Comparison of ENCODE assay signal across 1 cellular context in the genomic region with DNA sequence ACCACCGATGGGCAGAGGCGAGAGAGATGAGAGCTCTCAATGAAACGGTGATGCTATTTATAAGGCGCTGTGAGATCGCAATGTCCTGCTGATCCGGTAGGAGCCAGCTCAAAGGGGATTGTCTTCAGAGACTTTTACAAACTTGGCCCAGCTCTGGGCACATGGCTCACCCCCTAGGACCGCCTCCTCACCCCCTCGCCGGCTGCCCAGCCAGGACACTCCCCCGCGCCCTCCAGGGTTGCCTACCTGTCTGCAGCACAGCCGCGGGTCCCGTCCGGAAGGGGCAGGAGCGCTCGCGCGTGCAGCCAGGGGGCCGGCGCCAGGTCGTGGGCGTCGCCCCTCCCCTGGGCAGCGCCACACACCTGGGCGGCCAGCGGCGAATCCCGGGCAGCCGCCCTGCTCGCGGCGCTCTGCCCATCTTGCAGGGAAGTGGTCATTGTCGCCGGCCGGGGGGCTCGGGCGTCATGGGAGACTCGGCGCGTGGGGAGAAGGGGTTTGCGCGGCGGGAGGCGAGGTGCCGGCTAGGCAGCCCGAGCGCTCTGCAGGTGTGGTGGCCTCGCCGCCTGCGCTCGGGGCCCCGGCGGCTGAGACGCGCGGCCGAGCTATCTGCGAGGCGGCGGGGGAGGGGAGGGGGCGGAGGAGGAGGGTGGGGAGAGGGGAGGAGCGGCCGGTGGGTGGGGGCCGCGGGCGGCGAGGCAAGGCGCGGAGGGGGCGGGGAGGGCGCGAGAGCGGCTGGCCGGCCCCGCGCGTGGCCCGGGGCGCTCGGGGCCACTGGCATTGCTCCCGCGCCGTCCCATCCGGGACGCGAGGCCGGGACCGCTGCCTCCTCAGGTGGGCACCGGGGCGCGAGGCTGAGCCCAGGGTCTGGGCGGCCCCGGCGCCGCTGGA.
TF ChIP-seq lines count a peak whose summit lies in the region.

Gene GRB14, minus strand, starts transcription at position 610 of the 888 bp plus-strand sequence. Its CDS starts 173 bp downstream, at position 437.

TF ChIP-seq in HepG2, 621 proteins besides CTCF, POLR2A, EP300 and RAD21 (continued from another document and continues in another):
- no peak for TF ChIP-seq ZNF597 (CRISPR knock-in tag; IDR thresholded peaks at IDR 0.05)
- peak; percentile 64; the same call in 1 of the 2 replicates for TF ChIP-seq MTA1 (CRISPR knock-in tag; IDR thresholded peaks at IDR 0.05; ENCODE audit: borderline replicate concordance)
- TF ChIP-seq HIVEP1 (CRISPR knock-in tag; IDR thresholded peaks at IDR 0.05), result 0 out of 2 replicates have a peak, but pooled peaks have one; percentile 29
- no peak for TF ChIP-seq SUZ12 (IDR thresholded peaks at IDR 0.05; ENCODE audit: low read depth, low read length)
- no peak for TF ChIP-seq MEF2D (CRISPR knock-in tag; IDR thresholded peaks at IDR 0.05)
- no peak for TF ChIP-seq GMEB2 (CRISPR knock-in tag; IDR thresholded peaks at IDR 0.05; ENCODE audit: low read depth)
- TF ChIP-seq MATR3 (CRISPR knock-in tag; IDR thresholded peaks at IDR 0.05), result no peak
- TF ChIP-seq, protein P1, sequence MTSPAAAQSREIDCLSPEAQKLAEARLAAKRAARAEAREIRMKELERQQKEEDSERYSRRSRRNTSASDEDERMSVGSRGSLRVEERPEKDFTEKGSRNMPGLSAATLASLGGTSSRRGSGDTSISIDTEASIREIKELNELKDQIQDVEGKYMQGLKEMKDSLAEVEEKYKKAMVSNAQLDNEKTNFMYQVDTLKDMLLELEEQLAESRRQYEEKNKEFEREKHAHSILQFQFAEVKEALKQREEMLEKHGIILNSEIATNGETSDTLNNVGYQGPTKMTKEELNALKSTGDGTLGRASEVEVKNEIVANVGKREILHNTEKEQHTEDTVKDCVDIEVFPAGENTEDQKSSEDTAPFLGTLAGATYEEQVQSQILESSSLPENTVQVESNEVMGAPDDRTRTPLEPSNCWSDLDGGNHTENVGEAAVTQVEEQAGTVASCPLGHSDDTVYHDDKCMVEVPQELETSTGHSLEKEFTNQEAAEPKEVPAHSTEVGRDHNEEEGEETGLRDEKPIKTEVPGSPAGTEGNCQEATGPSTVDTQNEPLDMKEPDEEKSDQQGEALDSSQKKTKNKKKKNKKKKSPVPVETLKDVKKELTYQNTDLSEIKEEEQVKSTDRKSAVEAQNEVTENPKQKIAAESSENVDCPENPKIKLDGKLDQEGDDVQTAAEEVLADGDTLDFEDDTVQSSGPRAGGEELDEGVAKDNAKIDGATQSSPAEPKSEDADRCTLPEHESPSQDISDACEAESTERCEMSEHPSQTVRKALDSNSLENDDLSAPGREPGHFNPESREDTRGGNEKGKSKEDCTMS (CRISPR knock-in tag; conservative IDR thresholded peaks at IDR 0.05), result no peak
- TF ChIP-seq, protein P2, sequence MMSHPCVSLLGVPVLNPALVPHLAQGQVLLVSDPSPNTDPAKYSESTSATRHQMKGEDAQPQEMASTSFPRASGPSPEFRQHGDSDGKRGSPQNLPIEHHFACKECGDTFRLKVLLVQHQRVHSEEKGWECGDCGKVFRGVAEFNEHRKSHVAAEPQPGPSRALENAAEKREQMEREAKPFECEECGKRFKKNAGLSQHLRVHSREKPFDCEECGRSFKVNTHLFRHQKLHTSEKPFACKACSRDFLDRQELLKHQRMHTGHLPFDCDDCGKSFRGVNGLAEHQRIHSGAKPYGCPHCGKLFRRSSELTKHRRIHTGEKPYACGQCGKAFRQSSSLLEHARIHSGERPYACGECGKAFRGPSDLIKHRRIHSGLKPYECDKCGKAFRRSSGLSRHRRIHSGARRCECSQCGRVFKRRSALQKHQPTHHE (CRISPR knock-in tag; IDR thresholded peaks at IDR 0.05; ENCODE audit: borderline replicate concordance), result no peak
- TF ChIP-seq ZNF614 (CRISPR knock-in tag; IDR thresholded peaks at IDR 0.05; ENCODE audit: borderline replicate concordance), result no peak
- no peak for TF ChIP-seq ZNF263 (CRISPR knock-in tag; IDR thresholded peaks at IDR 0.05)
- no peak for TF ChIP-seq ATF7 (IDR thresholded peaks at IDR 0.05)
- TF ChIP-seq ATF7 (CRISPR knock-in tag; IDR thresholded peaks at IDR 0.05), result peak; percentile 73; the same call in 1 of the 2 replicates
- peak; percentile 67; the same call in 1 of the 2 replicates for TF ChIP-seq ARHGAP35 (CRISPR knock-in tag; IDR thresholded peaks at IDR 0.05; ENCODE audit: borderline replicate concordance)
- no peak for TF ChIP-seq TSC22D2 (CRISPR knock-in tag; IDR thresholded peaks at IDR 0.05; ENCODE audit: borderline replicate concordance)
- TF ChIP-seq ZNF446 (CRISPR knock-in tag; IDR thresholded peaks at IDR 0.05), result no peak
- peak; percentile 49; the same call in 1 of the 2 replicates for TF ChIP-seq SRY (CRISPR knock-in tag; IDR thresholded peaks at IDR 0.05)
- peak; percentile 62; the same call in 1 of the 2 replicates for TF ChIP-seq TOPORS (CRISPR knock-in tag; IDR thresholded peaks at IDR 0.05)
- TF ChIP-seq ZBTB7A (CRISPR knock-in tag; IDR thresholded peaks at IDR 0.05), result peak; percentile 75
- TF ChIP-seq ATRX (CRISPR knock-in tag; IDR thresholded peaks at IDR 0.05; ENCODE audit: borderline replicate concordance), result no peak
- TF ChIP-seq TCF7L2 (IDR thresholded peaks at IDR 0.05; ENCODE audit: low read depth, low read length), result no peak
- no peak for TF ChIP-seq ZNF790 (CRISPR knock-in tag; IDR thresholded peaks at IDR 0.05; ENCODE audit: borderline replicate concordance)
- peak; percentile 56 for TF ChIP-seq PHF8 (CRISPR knock-in tag; IDR thresholded peaks at IDR 0.05)
- no peak for TF ChIP-seq ZFP36L2 (CRISPR knock-in tag; IDR thresholded peaks at IDR 0.05)
- no peak for TF ChIP-seq GABPA (IDR thresholded peaks at IDR 0.05; ENCODE audit: low read depth, low read length)
- no peak for TF ChIP-seq GABPA (CRISPR knock-in tag; IDR thresholded peaks at IDR 0.05; ENCODE audit: low read depth)
- no peak for TF ChIP-seq U2AF1 (optimal IDR thresholded peaks at IDR 0.05; ENCODE audit: low read depth, low read length)
- TF ChIP-seq KLF11 (CRISPR knock-in tag; IDR thresholded peaks at IDR 0.05), result no peak
- TF ChIP-seq RXRB (CRISPR knock-in tag; IDR thresholded peaks at IDR 0.05; ENCODE audit: borderline replicate concordance), result no peak
- no peak for TF ChIP-seq GZF1 (CRISPR knock-in tag; IDR thresholded peaks at IDR 0.05)
- TF ChIP-seq NR3C1 (CRISPR knock-in tag; IDR thresholded peaks at IDR 0.05), result no peak
- TF ChIP-seq ZNF143 (CRISPR knock-in tag; IDR thresholded peaks at IDR 0.05), result no peak
- TF ChIP-seq NONO (IDR thresholded peaks at IDR 0.05), result no peak
- TF ChIP-seq NONO (CRISPR knock-in tag; conservative IDR thresholded peaks at IDR 0.05), result peak; percentile 39; the same call in 1 of the 2 replicates
- TF ChIP-seq ZBTB8A (CRISPR knock-in tag; IDR thresholded peaks at IDR 0.05; ENCODE audit: borderline replicate concordance, low read depth), result no peak
- TF ChIP-seq, protein P3, sequence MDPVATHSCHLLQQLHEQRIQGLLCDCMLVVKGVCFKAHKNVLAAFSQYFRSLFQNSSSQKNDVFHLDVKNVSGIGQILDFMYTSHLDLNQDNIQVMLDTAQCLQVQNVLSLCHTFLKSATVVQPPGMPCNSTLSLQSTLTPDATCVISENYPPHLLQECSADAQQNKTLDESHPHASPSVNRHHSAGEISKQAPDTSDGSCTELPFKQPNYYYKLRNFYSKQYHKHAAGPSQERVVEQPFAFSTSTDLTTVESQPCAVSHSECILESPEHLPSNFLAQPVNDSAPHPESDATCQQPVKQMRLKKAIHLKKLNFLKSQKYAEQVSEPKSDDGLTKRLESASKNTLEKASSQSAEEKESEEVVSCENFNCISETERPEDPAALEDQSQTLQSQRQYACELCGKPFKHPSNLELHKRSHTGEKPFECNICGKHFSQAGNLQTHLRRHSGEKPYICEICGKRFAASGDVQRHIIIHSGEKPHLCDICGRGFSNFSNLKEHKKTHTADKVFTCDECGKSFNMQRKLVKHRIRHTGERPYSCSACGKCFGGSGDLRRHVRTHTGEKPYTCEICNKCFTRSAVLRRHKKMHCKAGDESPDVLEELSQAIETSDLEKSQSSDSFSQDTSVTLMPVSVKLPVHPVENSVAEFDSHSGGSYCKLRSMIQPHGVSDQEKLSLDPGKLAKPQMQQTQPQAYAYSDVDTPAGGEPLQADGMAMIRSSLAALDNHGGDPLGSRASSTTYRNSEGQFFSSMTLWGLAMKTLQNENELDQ (CRISPR knock-in tag; IDR thresholded peaks at IDR 0.05; ENCODE audit: borderline replicate concordance), result no peak
- TF ChIP-seq HNF1B (CRISPR knock-in tag; IDR thresholded peaks at IDR 0.05), result no peak
- TF ChIP-seq HBP1 (CRISPR knock-in tag; IDR thresholded peaks at IDR 0.05; ENCODE audit: low read depth), result no peak
- TF ChIP-seq ZNF576 (CRISPR knock-in tag; IDR thresholded peaks at IDR 0.05), result no peak
- peak; percentile 69 for TF ChIP-seq ZMAT3 (CRISPR knock-in tag; conservative IDR thresholded peaks at IDR 0.05)
- TF ChIP-seq SOX6 (IDR thresholded peaks at IDR 0.05), result no peak
- TF ChIP-seq SOX6 (CRISPR knock-in tag; IDR thresholded peaks at IDR 0.05), result no peak; the same call in 1 of the 2 replicates
- no peak for TF ChIP-seq ZNF512 (CRISPR knock-in tag; IDR thresholded peaks at IDR 0.05)
- TF ChIP-seq AGO2 (optimal IDR thresholded peaks at IDR 0.05; ENCODE audit: low read depth, low read length), result peak; percentile 80
- no peak for TF ChIP-seq ZNF781 (CRISPR knock-in tag; IDR thresholded peaks at IDR 0.05; ENCODE audit: borderline replicate concordance, not compliant biosample characterization)
- TF ChIP-seq, protein P4, sequence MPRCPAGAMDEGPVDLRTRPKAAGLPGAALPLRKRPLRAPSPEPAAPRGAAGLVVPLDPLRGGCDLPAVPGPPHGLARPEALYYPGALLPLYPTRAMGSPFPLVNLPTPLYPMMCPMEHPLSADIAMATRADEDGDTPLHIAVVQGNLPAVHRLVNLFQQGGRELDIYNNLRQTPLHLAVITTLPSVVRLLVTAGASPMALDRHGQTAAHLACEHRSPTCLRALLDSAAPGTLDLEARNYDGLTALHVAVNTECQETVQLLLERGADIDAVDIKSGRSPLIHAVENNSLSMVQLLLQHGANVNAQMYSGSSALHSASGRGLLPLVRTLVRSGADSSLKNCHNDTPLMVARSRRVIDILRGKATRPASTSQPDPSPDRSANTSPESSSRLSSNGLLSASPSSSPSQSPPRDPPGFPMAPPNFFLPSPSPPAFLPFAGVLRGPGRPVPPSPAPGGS (CRISPR knock-in tag; IDR thresholded peaks at IDR 0.05), result peak; percentile 78
